In genomic region chr2:169480079-169480465, GRCh38 we compare ENCODE assay signal across 8 cellular contexts. TPM values are rescaled to one million over a fixed set of nuclear protein-coding genes. Genes with fewer than 3 reads are reported as not detected.
DNase-seq lines count a peak whose midpoint lies in the region; TF ChIP-seq lines count a peak whose summit lies in the region.

No MANE protein-coding gene starts in this region.

- TF ChIP-seq CTCF in GM12864 (IDR thresholded peaks at IDR 0.05; ENCODE audit: low read depth, low read length, missing control alignments) (no peak), OCI-LY1 (IDR thresholded peaks at IDR 0.05; ENCODE audit: low read length) (no peak), epithelial cell of proximal tubule (conservative IDR thresholded peaks at IDR 0.05; ENCODE audit: low read depth, low read length) (no peak), prostate gland (IDR thresholded peaks at IDR 0.05) (no peak), GM13976 (IDR thresholded peaks at IDR 0.05; ENCODE audit: borderline replicate concordance, control extremely low read depth, extremely low read depth, insufficient read depth, missing control alignments) (no peak)

- 23% methylated on average over 9 of the region's 9 CpGs for WGBS in prostate gland

- H3K4me2 ChIP-seq in OCI-LY1 (ENCODE audit: low read length), result peak overlapping the region; percentile 94

- H3F3A ChIP-seq in OCI-LY1 (ENCODE audit: insufficient read depth, low read length), result no peaks in the 10 kb centered on the region

- peak overlapping the region; percentile 65 for H3K9ac ChIP-seq in OCI-LY1 (ENCODE audit: low read length)

- H3K79me2 ChIP-seq in OCI-LY1 (ENCODE audit: insufficient read depth, low read length), result no peaks in the 10 kb centered on the region

- intact Hi-C loops in prostate gland (cut with DNase I), result no loop called here

- in situ Hi-C loops in GM13976 (cut with MboI; ENCODE audit: low sequenced_read_pairs, unreplicated experiment), result no loop called here

- H3K36me3 ChIP-seq in OCI-LY1 (ENCODE audit: insufficient read depth, low read length) (no peaks in the 10 kb centered on the region), prostate gland (no peaks in the 10 kb centered on the region)

- H3K27me3 ChIP-seq in OCI-LY1 (ENCODE audit: insufficient read depth, low read length) (no peaks in the 10 kb centered on the region), prostate gland (replicated peaks; ENCODE audit: insufficient read depth) (no peaks in the 10 kb centered on the region)

- peak overlapping the region; percentile 26; the same call in 1 of the 2 replicates for H2AFZ ChIP-seq in OCI-LY1 (ENCODE audit: low read length)

- TF ChIP-seq POLR2A in prostate gland (IDR thresholded peaks at IDR 0.05), result no peak

- H3K9me2 ChIP-seq in OCI-LY1 (ENCODE audit: low read depth, low read length), result no peaks in the 10 kb centered on the region

- H3K27ac ChIP-seq in OCI-LY1 (ENCODE audit: low read depth, low read length, poor library complexity, severe bottlenecking) (no peak overlapping the region), prostate gland (peak overlapping the region; percentile 77 to 79)

- H3K4me1 ChIP-seq in OCI-LY1 (ENCODE audit: insufficient read depth, low read length, severe bottlenecking), result peaks cover 12% of the 10 kb centered on the region
- no peaks in the 10 kb centered on the region for H3K4me1 ChIP-seq in prostate gland (replicated peaks)

- no peak for DNase-seq in GM12864 (ENCODE audit: low read depth)
- DNase-seq in epithelial cell of proximal tubule (ENCODE audit: low read depth), result no peak
- no peak for DNase-seq in prostate gland (ENCODE audit: low spot score)
- no peak for DNase-seq in HuH-7 (ENCODE audit: low spot score)
- no peak for DNase-seq in GM13976 (ENCODE audit: low spot score)
- DNase-seq in COLO668 (lab: John Stamatoyannopoulos, UW; ENCODE audit: unreplicated experiment), result no peak
- no peak for DNase-seq in NCI-H1436 treated with DMSO at 0.1 percent for 48 hours (lab: John Stamatoyannopoulos, UW)

- peak overlapping the region; percentile 78 for H3K4me3 ChIP-seq in GM12864 (ENCODE audit: low read depth, low read length)
- peak overlapping the region; percentile 75 for H3K4me3 ChIP-seq in OCI-LY1 (ENCODE audit: low read depth, low read length, poor library complexity, severe bottlenecking)
- H3K4me3 ChIP-seq in epithelial cell of proximal tubule (ENCODE audit: low read depth, low read length), result peak overlapping the region; percentile 83
- peak overlapping the region; percentile 48 to 60 for H3K4me3 ChIP-seq in prostate gland

- H4K20me1 ChIP-seq in OCI-LY1 (ENCODE audit: insufficient read depth, low read length), result no peaks in the 10 kb centered on the region

- H3K9me3 ChIP-seq in OCI-LY1 (ENCODE audit: low read length), result no peaks in the 10 kb centered on the region
- H3K9me3 ChIP-seq in prostate gland, result no peaks in the 10 kb centered on the region

RNA-seq across cellular contexts. Expression of gene BBS5, which starts 0.8 kb away (rescaled TPM):
- total RNA-seq in epithelial cell of proximal tubule (3.6 and 4.3 TPM in 2 replicates), prostate gland (10 to 100 TPM in 1 of 2 donors, 1 to 10 TPM in 1; 7.7 to 14.7 TPM)

RNA-seq across cellular contexts. Expression of gene KLHL41, which starts 29.4 kb away (rescaled TPM):
- total RNA-seq in epithelial cell of proximal tubule (0.07 TPM in 1 of 2 replicates, not detected in the other), prostate gland (10 to 100 TPM in 1 of 2 donors, 1 to 10 TPM in 1; 2.3 to 13.4 TPM)
